Comparison of ENCODE assay signal across 8 cellular contexts in the genomic region with DNA sequence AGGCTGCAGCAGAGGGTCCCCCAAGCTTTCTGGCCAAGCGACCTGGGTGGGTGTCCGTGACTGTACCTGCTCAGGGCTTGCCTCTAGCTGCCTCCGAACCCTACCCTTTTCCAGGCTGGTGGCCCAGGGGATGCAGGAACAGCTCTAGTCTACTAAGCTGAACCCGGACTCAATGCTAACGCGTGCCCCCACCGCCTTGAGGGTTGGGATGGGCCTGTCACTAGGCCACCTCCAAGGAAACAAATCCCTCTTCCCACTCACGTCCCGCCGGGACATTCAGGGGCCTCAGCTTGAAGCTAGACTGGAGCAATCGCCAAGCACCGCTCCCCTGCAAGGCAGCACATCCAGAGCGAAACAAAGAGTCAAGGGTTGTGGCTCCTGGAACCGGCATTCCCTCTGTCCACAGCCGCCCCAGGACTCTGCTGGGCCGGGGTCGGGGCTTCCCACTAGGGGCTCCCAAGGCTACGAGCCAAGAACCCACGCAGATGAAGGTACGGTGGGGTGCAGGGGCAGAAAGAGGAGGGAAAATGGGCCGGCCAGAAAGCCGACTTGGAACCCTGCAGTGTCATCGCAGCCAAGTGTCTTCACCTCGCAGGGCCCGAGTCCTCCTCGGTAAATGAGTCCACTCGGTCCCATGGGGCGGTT. TPM values are rescaled to one million over a fixed set of nuclear protein-coding genes. Genes with fewer than 3 reads are reported as not detected.
DNase-seq lines count a peak whose midpoint lies in the region; ATAC-seq and TF ChIP-seq lines count a peak whose summit lies in the region.

No MANE protein-coding gene starts in this region.

- intact Hi-C loops in posterior vena cava (cut with DNase I): loop anchor here in 1 of 2 donors (10.0 kb wide), 1 partner anchor 125 kb away; no protein-coding TSS in a partner anchor

- CTCF ChIA-PET in activated CD8-positive, alpha-beta memory T cell treated with anti-CD3 and anti-CD28 coated beads, Interleukin-2, amount 10 ng/mL, durations not matched to agents 7 days and 5 days (lab: Charles Lee): interaction anchor here (0.7 to 4.7 kb wide), 24 partner anchors 10 to 553 kb away, joined by 3 to 65 read pairs (median 4); no protein-coding TSS in a partner anchor

- H3K27me3 ChIP-seq in MG63 (no peaks in the 10 kb centered on the region), kidney epithelial cell (ENCODE audit: control insufficient read depth, insufficient read depth, low read length) (no peaks in the 10 kb centered on the region)

- ATAC-seq in activated CD8-positive, alpha-beta memory T cell treated with anti-CD3 and anti-CD28 coated beads, Interleukin-2, amount 10 ng/mL, durations not matched to agents 7 days and 5 days: peak; percentile 9
- no peak for ATAC-seq in stimulated activated naive CD8-positive, alpha-beta T cell treated with anti-CD3 and anti-CD28 coated beads, Interleukin-15, Interleukin-2, amounts not matched to agents 100 U/mL and 50 U/mL, for 24 hours

- in situ Hi-C loops in astrocyte of the cerebellum (cut with HindIII; ENCODE audit: low sequenced_read_pairs): no loop called here
- in situ Hi-C loops in GM13977 (cut with MboI; ENCODE audit: low pct_unique_long_range_greater_than_20kb, low sequenced_read_pairs, unreplicated experiment): loop anchor here (25.0 kb wide), 1 partner anchor 462 kb away; no protein-coding TSS in a partner anchor

- H3K36me3 Mint-ChIP-seq in activated CD8-positive, alpha-beta memory T cell treated with anti-CD3 and anti-CD28 coated beads, Interleukin-2, amount 10 ng/mL, durations not matched to agents 7 days and 5 days: peaks cover 2% of the 10 kb centered on the region

- H3K4me3 ChIP-seq in MG63 (peak overlapping the region; percentile 74), astrocyte of the cerebellum (ENCODE audit: low read depth, low read length) (peak overlapping the region; percentile 49), kidney epithelial cell (ENCODE audit: low read depth, low read length) (peak overlapping the region; percentile 39)

- TF ChIP-seq CTCF in astrocyte of the cerebellum (IDR thresholded peaks at IDR 0.05; ENCODE audit: low read depth, low read length, missing control alignments) (no peak), kidney epithelial cell (IDR thresholded peaks at IDR 0.05; ENCODE audit: insufficient read depth, low read length, poor library complexity, severe bottlenecking) (no peak), GM13977 (IDR thresholded peaks at IDR 0.05; ENCODE audit: extremely low read depth, insufficient read depth, missing control alignments) (no peak)

- peaks cover 42% of the 10 kb centered on the region for H3K4me1 Mint-ChIP-seq in activated CD8-positive, alpha-beta memory T cell treated with anti-CD3 and anti-CD28 coated beads, Interleukin-2, amount 10 ng/mL, durations not matched to agents 7 days and 5 days

- H3K36me3 ChIP-seq in MG63 (no peaks in the 10 kb centered on the region; the same call in 1 of the 2 replicates), kidney epithelial cell (ENCODE audit: control insufficient read depth, insufficient read depth, low read length) (no peaks in the 10 kb centered on the region)

- H3K9me3 Mint-ChIP-seq in activated CD8-positive, alpha-beta memory T cell treated with anti-CD3 and anti-CD28 coated beads, Interleukin-2, amount 10 ng/mL, durations not matched to agents 7 days and 5 days (ENCODE audit: low read depth): no peaks in the 10 kb centered on the region

- DNase-seq in activated CD8-positive, alpha-beta memory T cell treated with anti-CD3 and anti-CD28 coated beads, Interleukin-2, amount 10 ng/mL, durations not matched to agents 7 days and 5 days: peak; percentile 53
- no peak for DNase-seq in activated CD8-positive, alpha-beta memory T cell treated with anti-CD3 and anti-CD28 coated beads for 24 hours
- peak; percentile 34 for DNase-seq in MG63
- DNase-seq in astrocyte of the cerebellum (ENCODE audit: low read depth): no peak
- DNase-seq in kidney epithelial cell (ENCODE audit: low read depth): no peak
- DNase-seq in stimulated activated naive CD8-positive, alpha-beta T cell treated with anti-CD3 and anti-CD28 coated beads, Interleukin-15, Interleukin-2, amounts not matched to agents 100 U/mL and 50 U/mL, for 24 hours: peak; percentile 33
- no peak for DNase-seq in GM13977 (ENCODE audit: low spot score)
- no peak for DNase-seq in posterior vena cava (ENCODE audit: low spot score)

- peak overlapping the region; percentile 91 for H3K4me3 Mint-ChIP-seq in activated CD8-positive, alpha-beta memory T cell treated with anti-CD3 and anti-CD28 coated beads, Interleukin-2, amount 10 ng/mL, durations not matched to agents 7 days and 5 days

- H3K27me3 Mint-ChIP-seq in activated CD8-positive, alpha-beta memory T cell treated with anti-CD3 and anti-CD28 coated beads, Interleukin-2, amount 10 ng/mL, durations not matched to agents 7 days and 5 days: peaks cover 3% of the 10 kb centered on the region

- no peaks in the 10 kb centered on the region for H3K9me3 ChIP-seq in MG63

- H3K27ac Mint-ChIP-seq in activated CD8-positive, alpha-beta memory T cell treated with anti-CD3 and anti-CD28 coated beads, Interleukin-2, amount 10 ng/mL, durations not matched to agents 7 days and 5 days: peak overlapping the region; percentile 85

RNA-seq across cellular contexts. Expression of a gene that starts 2.9 kb away (rescaled TPM):
- under 1 TPM; 0.56 to 0.85 TPM for total RNA-seq in activated CD8-positive, alpha-beta memory T cell treated with anti-CD3 and anti-CD28 coated beads, Interleukin-2, amount 10 ng/mL, durations not matched to agents 7 days and 5 days
- total RNA-seq in MG63 (2014; rRNA removed; shearing (Covaris generic); ENCODE audit: low replicate concordance): not detected in 2 replicates
- total RNA-seq in kidney epithelial cell (0.21 and 0.27 TPM in 2 replicates), posterior vena cava (10 to 100 TPM; 17.7 to 36.8 TPM)

Comparison
In these comparisons a context has a peak if more than half of its experiments do, and no peak if none do; other contexts are left out.
1. DNase-seq: peak in activated CD8-positive, alpha-beta memory T cell treated with anti-CD3 and anti-CD28 coated beads, Interleukin-2, amount 10 ng/mL, durations not matched to agents 7 days and 5 days (single experiment), MG63 (single experiment) and stimulated activated naive CD8-positive, alpha-beta T cell treated with anti-CD3 and anti-CD28 coated beads, Interleukin-15, Interleukin-2, amounts not matched to agents 100 U/mL and 50 U/mL, for 24 hours (single experiment); none in activated CD8-positive, alpha-beta memory T cell treated with anti-CD3 and anti-CD28 coated beads for 24 hours (single experiment), astrocyte of the cerebellum (single experiment), kidney epithelial cell (single experiment), GM13977 (single experiment) and posterior vena cava (single experiment).
2. RNA of a gene that starts 2.9 kb away (total RNA-seq): 17.7 to 36.8 TPM in posterior vena cava; 0.56 to 0.85 TPM in activated CD8-positive, alpha-beta memory T cell treated with anti-CD3 and anti-CD28 coated beads, Interleukin-2, amount 10 ng/mL, durations not matched to agents 7 days and 5 days, 0.21 to 0.27 TPM in kidney epithelial cell and not detected in MG63; every median in the first group is over 10 times any median in the second.
3. Peak in every context shown above with its lines, with median percentiles within 50 percentile points of each other: H3K4me3 ChIP-seq.